In the genomic region with DNA sequence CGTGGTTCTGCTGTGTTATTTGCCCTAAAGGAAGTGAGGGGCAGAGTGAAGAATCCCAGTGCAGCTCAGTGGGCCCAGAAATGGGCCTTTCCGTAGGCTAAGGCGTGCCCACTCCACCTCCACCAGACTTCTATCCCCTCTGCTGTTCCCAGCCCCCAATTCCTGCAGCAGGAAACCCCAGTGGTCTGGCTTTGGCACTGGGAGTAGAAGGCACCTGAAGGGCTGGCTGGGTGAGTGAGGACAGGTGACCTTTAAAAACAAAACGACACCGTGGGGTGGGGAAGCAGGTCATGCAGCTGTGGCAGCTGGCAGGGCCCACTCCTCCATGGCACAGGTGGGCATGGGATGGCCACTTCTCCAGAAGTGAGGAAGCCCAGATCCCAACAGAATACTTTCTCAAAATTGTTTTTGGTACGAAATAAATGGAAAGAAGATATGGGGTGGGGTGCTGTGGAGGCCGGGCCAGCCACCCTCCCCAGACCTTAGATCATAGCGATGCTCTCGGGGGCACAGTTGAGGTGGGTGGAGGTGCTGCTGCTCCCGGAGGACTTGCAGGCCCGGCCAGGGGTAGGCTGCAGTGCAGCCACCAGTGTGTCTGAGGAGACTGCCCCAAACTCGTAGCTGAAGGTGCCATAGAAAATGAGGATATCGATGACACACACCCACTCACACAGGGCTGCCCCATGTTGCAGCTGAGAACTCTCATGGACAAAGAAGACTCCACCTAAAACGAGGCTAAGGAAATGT, we compare ENCODE assay signal across 21 cellular contexts.
"Had no signal": no experiment of that assay in that cellular context is flagged by ENCODE, and none has a peak within 500 bp of the region (broad histone marks: within the 10 kb centered on the region; RNA-seq: fewer than 3 reads in every experiment).

No MANE protein-coding gene starts in this region.

- H3K9me3 Mint-ChIP-seq: activated naive CD4-positive, alpha-beta T cell treated with anti-CD3 and anti-CD28 coated beads, Interleukin-2, amount 10 ng/mL, durations not matched to agents 7 days and 5 days; activated naive CD8-positive, alpha-beta T cell treated with anti-CD3 and anti-CD28 coated beads, Interleukin-2, amount 50 U/mL, for 24 hours; activated T-cell treated with anti-CD3 and anti-CD28 coated beads, Interleukin-2, amount 50 U/mL, for 4 hours; stimulated activated effector memory CD8-positive, alpha-beta T cell treated with anti-CD3 and anti-CD28 coated beads, Interleukin-12 subunit alpha, Interleukin-12 subunit beta, amount 100 ng/mL, for 72 hours had no signal

- H3K9me3 ChIP-seq: colonic mucosa, gastrocnemius medialis, heart left ventricle, left ventricle myocardium inferior, sigmoid colon had no signal

- H3K27me3 Mint-ChIP-seq: activated naive CD8-positive, alpha-beta T cell treated with anti-CD3 and anti-CD28 coated beads, Interleukin-2, amount 50 U/mL, for 24 hours had no signal

- H3K27ac ChIP-seq: brain microvascular endothelial cell, colonic mucosa, heart left ventricle, left ventricle myocardium inferior, sigmoid colon, WERI-Rb-1 had no signal

- DNase-seq: activated CD4-positive, alpha-beta T cell treated with anti-CD3 and anti-CD28 coated beads for 1 hour; activated CD4-positive, alpha-beta T cell treated with anti-CD3 and anti-CD28 coated beads, Interleukin-2, amount 50 U/mL, for 48 hours; activated CD8-positive, alpha-beta memory T cell treated with anti-CD3 and anti-CD28 coated beads, Interleukin-2, amount 10 ng/mL, durations not matched to agents 7 days and 5 days; activated effector memory CD4-positive, alpha-beta T cell treated with Interleukin-2 at 50 U/mL for 16 hours; activated naive CD4-positive, alpha-beta T cell treated with anti-CD3 and anti-CD28 coated beads, Interleukin-2, amount 10 ng/mL, durations not matched to agents 7 days and 5 days; activated naive CD8-positive, alpha-beta T cell treated with anti-CD3 and anti-CD28 coated beads, Interleukin-2, amount 50 U/mL, for 24 hours; activated T-cell treated with anti-CD3 and anti-CD28 coated beads, Interleukin-2, amount 50 U/mL, for 4 hours; anterior cingulate cortex; brain microvascular endothelial cell; central memory CD4-positive, alpha-beta T cell; colonic mucosa; gastrocnemius medialis; left ventricle myocardium inferior; mammary epithelial cell; sigmoid colon; stimulated activated CD4-positive, alpha-beta T cell treated with anti-CD3 and anti-CD28 coated beads, Interleukin-4, amount 100 ng/mL, for 24 hours; T-helper 2 cell; WERI-Rb-1 had no signal

- H3K4me3 Mint-ChIP-seq: activated CD8-positive, alpha-beta memory T cell treated with anti-CD3 and anti-CD28 coated beads, Interleukin-2, amount 10 ng/mL, durations not matched to agents 7 days and 5 days; activated naive CD4-positive, alpha-beta T cell treated with anti-CD3 and anti-CD28 coated beads, Interleukin-2, amount 10 ng/mL, durations not matched to agents 7 days and 5 days; activated naive CD8-positive, alpha-beta T cell treated with anti-CD3 and anti-CD28 coated beads, Interleukin-2, amount 50 U/mL, for 24 hours; stimulated activated effector memory CD8-positive, alpha-beta T cell treated with anti-CD3 and anti-CD28 coated beads, Interleukin-12 subunit alpha, Interleukin-12 subunit beta, amount 100 ng/mL, for 72 hours had no signal

- H3K27ac Mint-ChIP-seq: activated CD8-positive, alpha-beta memory T cell treated with anti-CD3 and anti-CD28 coated beads, Interleukin-2, amount 10 ng/mL, durations not matched to agents 7 days and 5 days; activated naive CD4-positive, alpha-beta T cell treated with anti-CD3 and anti-CD28 coated beads, Interleukin-2, amount 10 ng/mL, durations not matched to agents 7 days and 5 days; activated naive CD8-positive, alpha-beta T cell treated with anti-CD3 and anti-CD28 coated beads, Interleukin-2, amount 50 U/mL, for 24 hours; stimulated activated effector memory CD8-positive, alpha-beta T cell treated with anti-CD3 and anti-CD28 coated beads, Interleukin-12 subunit alpha, Interleukin-12 subunit beta, amount 100 ng/mL, for 72 hours had no signal

- ATAC-seq: activated CD8-positive, alpha-beta memory T cell treated with anti-CD3 and anti-CD28 coated beads, Interleukin-2, amount 10 ng/mL, durations not matched to agents 7 days and 5 days; activated naive CD8-positive, alpha-beta T cell treated with anti-CD3 and anti-CD28 coated beads, Interleukin-2, amount 50 U/mL, for 24 hours; activated T-cell treated with anti-CD3 and anti-CD28 coated beads, Interleukin-2, amount 50 U/mL, for 4 hours; esophagus mucosa; gastrocnemius medialis; heart left ventricle; stimulated activated effector memory CD8-positive, alpha-beta T cell treated with anti-CD3 and anti-CD28 coated beads, Interleukin-12 subunit alpha, Interleukin-12 subunit beta, amount 100 ng/mL, for 72 hours had no signal

- H3K27me3 ChIP-seq: brain microvascular endothelial cell, colonic mucosa, gastrocnemius medialis, heart left ventricle, sigmoid colon had no signal

- H3K36me3 ChIP-seq: colonic mucosa had no signal

- H3K4me3 ChIP-seq: colonic mucosa, gastrocnemius medialis, heart left ventricle, left ventricle myocardium inferior, sigmoid colon had no signal
